Comparison of ENCODE assay signal across 13 cellular contexts in the genomic region with DNA sequence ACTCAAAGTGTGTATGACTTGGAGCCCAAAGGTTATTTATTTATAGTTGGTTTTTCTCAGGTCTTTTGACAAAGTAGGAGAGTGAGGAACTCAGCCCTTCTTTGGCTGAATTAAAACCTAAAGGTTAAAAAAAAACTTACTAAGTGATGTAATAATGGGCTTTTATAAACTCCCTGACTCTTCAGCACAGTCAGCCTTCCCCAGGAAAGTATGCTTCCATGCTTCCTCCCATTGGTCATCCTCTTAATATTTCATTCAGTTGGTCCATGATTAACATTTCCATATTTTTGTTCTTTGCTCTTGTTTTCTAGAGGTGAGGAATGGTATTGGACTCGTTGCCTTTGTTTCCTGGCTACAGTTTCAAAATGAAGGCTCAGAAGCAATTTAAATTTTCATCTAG. TPM values are rescaled to one million over a fixed set of nuclear protein-coding genes. Genes with fewer than 3 reads are reported as not detected.
A peak's percentile ranks its signal among the peaks of the same experiment; 100 is the strongest.
DNase-seq lines count a peak whose midpoint lies in the region; ATAC-seq, FAIRE-seq and TF ChIP-seq lines count a peak whose summit lies in the region.
"Had no signal": no experiment of that assay in that cellular context is flagged by ENCODE, and none has a peak within 500 bp of the region (broad histone marks: within the 10 kb centered on the region; RNA-seq: fewer than 3 reads in every experiment).

No MANE protein-coding gene starts in this region.

- no peak overlapping the region for H3K4me3 ChIP-seq in spleen
- H3K4me3 ChIP-seq: adrenal gland, colonic mucosa had no signal

- H3K27me3 ChIP-seq in spleen (replicated peaks in 1 of 7): no peaks in the 10 kb centered on the region
- H3K27me3 ChIP-seq: adrenal gland, colonic mucosa had no signal

- no peak for FAIRE-seq in frontal cortex (lab: Jason Lieb, UNC)

- intact Hi-C loops in activated CD4-positive, alpha-beta memory T cell treated with anti-CD3 and anti-CD28 coated beads for 36 hours (cut with micrococcal nuclease): no loop called here
- intact Hi-C loops in spleen (cut with DNase I; ENCODE audit: low total_unique reads): no loop called here

- WGBS in spleen, 5 donors: 25 to 61% (median 39%) methylated on average over 1 of the region's 1 CpG

- H3K27me3 Mint-ChIP-seq in activated T-cell treated with anti-CD3 and anti-CD28 coated beads, Interleukin-2, amount 50 U/mL, for 72 hours (ENCODE audit: low read depth): no peaks in the 10 kb centered on the region
- H3K27me3 Mint-ChIP-seq in activated CD4-positive, alpha-beta memory T cell treated with anti-CD3 and anti-CD28 coated beads for 36 hours: no peaks in the 10 kb centered on the region

- H3K9me3 Mint-ChIP-seq in activated T-cell treated with anti-CD3 and anti-CD28 coated beads, Interleukin-2, amount 50 U/mL, for 72 hours: no peaks in the 10 kb centered on the region
- H3K9me3 Mint-ChIP-seq in activated CD4-positive, alpha-beta memory T cell treated with anti-CD3 and anti-CD28 coated beads for 36 hours: no peaks in the 10 kb centered on the region

- H3K4me1 Mint-ChIP-seq in activated T-cell treated with anti-CD3 and anti-CD28 coated beads, Interleukin-2, amount 50 U/mL, for 72 hours (ENCODE audit: low read depth): peaks cover 100% of the 10 kb centered on the region
- H3K4me1 Mint-ChIP-seq in activated CD4-positive, alpha-beta memory T cell treated with anti-CD3 and anti-CD28 coated beads for 36 hours (ENCODE audit: low read depth): peaks cover 92% of the 10 kb centered on the region

- H3K4me3 Mint-ChIP-seq in activated T-cell treated with anti-CD3 and anti-CD28 coated beads, Interleukin-2, amount 50 U/mL, for 72 hours: peak overlapping the region; percentile 89 to 99
- H3K4me3 Mint-ChIP-seq in activated CD4-positive, alpha-beta memory T cell treated with anti-CD3 and anti-CD28 coated beads for 36 hours: peak overlapping the region; percentile 22

- H3K27ac ChIP-seq in epithelial cell of prostate (peak overlapping the region; percentile 95), spleen (peak overlapping the region in 6 of 8 donors; percentile 3 to 99 (median 66))
- H3K27ac ChIP-seq: adrenal gland, colonic mucosa had no signal

- TF ChIP-seq CTCF in spleen (IDR thresholded peaks at IDR 0.05 in 8 of 11, conservative IDR thresholded peaks at IDR 0.05 in 3 of 11): no peak

- peaks cover 0 to 97% (median 54%) of the 10 kb centered on the region in 6 donors for H3K36me3 ChIP-seq in spleen
- H3K36me3 ChIP-seq: colonic mucosa had no signal

- H3K27ac Mint-ChIP-seq in activated T-cell treated with anti-CD3 and anti-CD28 coated beads, Interleukin-2, amount 50 U/mL, for 72 hours: peak overlapping the region; percentile 99
- peak overlapping the region; percentile 77 for H3K27ac Mint-ChIP-seq in activated CD4-positive, alpha-beta memory T cell treated with anti-CD3 and anti-CD28 coated beads for 36 hours

- no peak for ATAC-seq in activated T-cell treated with anti-CD3 and anti-CD28 coated beads, Interleukin-2, amount 50 U/mL, for 72 hours (replicated peaks in 1 of 2)

- H3K4me1 ChIP-seq in spleen: peaks cover 56 to 100% (median 95%) of the 10 kb centered on the region in 6 donors

- CTCF ChIA-PET in activated CD4-positive, alpha-beta memory T cell treated with anti-CD3 and anti-CD28 coated beads for 36 hours (lab: Charles Lee): interaction anchor here (2.9 kb wide), 1 partner anchor 34 kb away, joined by 18 read pairs; no protein-coding TSS in a partner anchor

- H3K9me3 ChIP-seq in spleen: no peaks in the 10 kb centered on the region
- H3K9me3 ChIP-seq: adrenal gland, colonic mucosa had no signal

- no peak for DNase-seq in activated T-cell treated with anti-CD3 and anti-CD28 coated beads, Interleukin-2, amount 50 U/mL, for 72 hours
- DNase-seq in activated T-cell treated with anti-CD3 and anti-CD28 coated beads, Interleukin-2, amount 50 U/mL, for 48 hours: no peak
- DNase-seq in activated CD4-positive, alpha-beta memory T cell treated with anti-CD3 and anti-CD28 coated beads for 36 hours: no peak
- DNase-seq in epithelial cell of prostate (ENCODE audit: low read depth, low spot score) (no peak), spleen (no peak), DMS 273 treated with DMSO at 0.1 percent for 48 hours (lab: John Stamatoyannopoulos, UW) (no peak), hepatic stellate cell (ENCODE audit: low spot score) (no peak), frontal cortex (ENCODE audit: low spot score in 2 of 2) (no peak)
- DNase-seq: adrenal gland, colonic mucosa, DMS153 had no signal

- no peak for TF ChIP-seq POLR2A in spleen (IDR thresholded peaks at IDR 0.05)

- POLR2A ChIA-PET in activated CD4-positive, alpha-beta memory T cell treated with anti-CD3 and anti-CD28 coated beads for 36 hours (lab: Charles Lee): no interaction called here

- peaks cover 27 to 56% of the 10 kb centered on the region in 2 donors for H3K36me3 Mint-ChIP-seq in activated T-cell treated with anti-CD3 and anti-CD28 coated beads, Interleukin-2, amount 50 U/mL, for 72 hours (ENCODE audit: insufficient read depth in 2 of 2)
- H3K36me3 Mint-ChIP-seq in activated CD4-positive, alpha-beta memory T cell treated with anti-CD3 and anti-CD28 coated beads for 36 hours: peaks cover 73% of the 10 kb centered on the region

RNA-seq across cellular contexts. Expression of a gene that starts 7.2 kb away (rescaled TPM):
- total RNA-seq in activated T-cell treated with anti-CD3 and anti-CD28 coated beads, Interleukin-2, amount 50 U/mL, for 72 hours: 100 to 1,000 TPM; 517 to 533 TPM
- 100 to 1,000 TPM; 564 to 570 TPM for total RNA-seq in activated CD4-positive, alpha-beta memory T cell treated with anti-CD3 and anti-CD28 coated beads for 36 hours
- total RNA-seq in spleen: 100 to 1,000 TPM; 344 to 554 (median 430) TPM
- 100 to 1,000 TPM; 262 to 317 (median 289) TPM for polyA plus RNA-seq in spleen
- 139 TPM for total RNA-seq in frontal cortex

RNA-seq across cellular contexts. Expression of a gene that starts 36.6 kb away (rescaled TPM):
- total RNA-seq in activated T-cell treated with anti-CD3 and anti-CD28 coated beads, Interleukin-2, amount 50 U/mL, for 72 hours: 1 to 10 TPM in 1 of 2 donors, under 1 TPM in 1; 0.76 to 1.4 TPM
- under 1 TPM; 0.14 to 0.19 TPM for total RNA-seq in activated CD4-positive, alpha-beta memory T cell treated with anti-CD3 and anti-CD28 coated beads for 36 hours
- 10 to 100 TPM in 1 of 7 donors, 1 to 10 TPM in 6; 2.6 to 13.9 (median 7.3) TPM for total RNA-seq in spleen
- polyA plus RNA-seq in spleen: 1 to 10 TPM; 1.4 to 9.0 (median 2.9) TPM
- not detected for total RNA-seq in frontal cortex
- polyA plus RNA-seq: fibroblast of lung had no signal

RNA-seq across cellular contexts. Expression of a gene that starts 45.7 kb away (rescaled TPM):
- 10 to 100 TPM; 51.7 to 63.0 TPM for total RNA-seq in activated T-cell treated with anti-CD3 and anti-CD28 coated beads, Interleukin-2, amount 50 U/mL, for 72 hours
- 10 to 100 TPM; 60.8 to 65.6 TPM for total RNA-seq in activated CD4-positive, alpha-beta memory T cell treated with anti-CD3 and anti-CD28 coated beads for 36 hours
- 10 to 100 TPM; 55.6 to 84.6 (median 61.9) TPM for total RNA-seq in spleen
- polyA plus RNA-seq in spleen: 10 to 100 TPM; 54.1 to 93.8 (median 65.6) TPM
- 98.2 TPM for total RNA-seq in frontal cortex

RNA-seq across cellular contexts. Expression of a gene that starts 46.1 kb away (rescaled TPM):
- 10 to 100 TPM; 14.7 to 17.7 TPM for total RNA-seq in activated T-cell treated with anti-CD3 and anti-CD28 coated beads, Interleukin-2, amount 50 U/mL, for 72 hours
- 10 to 100 TPM; 18.4 to 19.4 TPM for total RNA-seq in activated CD4-positive, alpha-beta memory T cell treated with anti-CD3 and anti-CD28 coated beads for 36 hours
- total RNA-seq in spleen (10 to 100 TPM; 41.4 to 61.2 (median 47.7) TPM), frontal cortex (15.1 TPM)
- polyA plus RNA-seq in spleen: 10 to 100 TPM; 69.0 to 92.1 (median 83.5) TPM

RNA-seq across cellular contexts. Expression of a gene that starts 57.4 kb away (rescaled TPM):
- total RNA-seq in activated T-cell treated with anti-CD3 and anti-CD28 coated beads, Interleukin-2, amount 50 U/mL, for 72 hours: not detected
- not detected for total RNA-seq in activated CD4-positive, alpha-beta memory T cell treated with anti-CD3 and anti-CD28 coated beads for 36 hours
- total RNA-seq in spleen (100 to 1,000 TPM in 2 of 7 donors, 10 to 100 TPM in 5; 19.4 to 139 (median 48.4) TPM), frontal cortex (under 0.01 TPM)
- 1 to 10 TPM in 2 of 3 donors, under 1 TPM in 1; 0.70 to 6.6 (median 4.9) TPM for polyA plus RNA-seq in spleen
- total RNA-seq: fibroblast of lung, ureter had no signal
- polyA plus RNA-seq: fibroblast of lung had no signal
